12 cellular contexts compared by ENCODE assay signal in the genomic region with DNA sequence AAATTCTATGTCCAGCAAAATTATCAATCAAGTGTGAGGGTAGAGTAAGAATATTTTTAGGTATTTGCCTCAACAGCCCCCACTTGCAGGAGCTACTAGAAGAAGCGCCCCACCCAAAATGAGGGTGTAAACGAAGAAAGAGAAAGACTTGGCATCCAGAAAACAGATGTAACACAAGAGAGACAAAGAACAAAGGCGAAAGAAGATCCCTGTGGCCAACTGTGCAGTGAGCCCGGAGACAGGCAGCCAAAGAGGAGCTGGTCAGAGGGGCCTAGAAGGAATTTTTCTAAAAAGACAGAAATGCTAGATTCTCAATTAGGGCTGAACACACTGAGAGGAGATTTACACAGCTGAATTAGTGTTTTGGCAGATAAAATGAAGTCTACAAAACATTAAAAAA. TPM values are rescaled to one million over a fixed set of nuclear protein-coding genes. Genes with fewer than 3 reads are reported as not detected.
"Had no signal": no experiment of that assay in that cellular context is flagged by ENCODE, and none has a peak within 500 bp of the region (broad histone marks: within the 10 kb centered on the region; RNA-seq: fewer than 3 reads in every experiment).

No MANE protein-coding gene starts in this region.

- H3K36me3 ChIP-seq: prostate gland, right lobe of liver, thoracic aorta had no signal

- H3K9me3 ChIP-seq: prostate gland, right lobe of liver, thoracic aorta had no signal

- ATAC-seq: naive thymus-derived CD4-positive, alpha-beta T cell; right lobe of liver; T-helper 17 cell had no signal

- H3K4me3 ChIP-seq: prostate gland, right lobe of liver, thoracic aorta had no signal

- H3K4me1 ChIP-seq: prostate gland, right lobe of liver had no signal

- DNase-seq: activated CD4-positive, alpha-beta T cell treated with anti-CD3 and anti-CD28 coated beads, Interleukin-2, amount 50 U/mL, for 1 hour; activated CD4-positive, CD25-positive, alpha-beta regulatory T cell; activated effector memory CD4-positive, alpha-beta T cell treated with anti-CD3 and anti-CD28 coated beads, Interleukin-2, amount 50 U/mL, for 16 hours; anterior cingulate cortex; naive thymus-derived CD4-positive, alpha-beta T cell; nucleus accumbens; stimulated activated CD4-positive, alpha-beta T cell treated with anti-CD3 and anti-CD28 coated beads, Interleukin-4, amount 100 ng/mL, for 24 hours; T-helper 17 cell had no signal

- H3K27ac ChIP-seq: prostate gland, right lobe of liver, thoracic aorta had no signal

- H3K27me3 ChIP-seq: right lobe of liver had no signal

RNA-seq across cellular contexts. Expression of a gene that starts 29.6 kb away (rescaled TPM):
- total RNA-seq: mesothelial cell of epicardium had no signal
